ENCODE assay signal across 1 cellular context in genomic region chr6:82348130-82348529, GRCh38.
TF ChIP-seq lines count a peak whose summit lies in the region.

No MANE protein-coding gene starts in this region.

TF ChIP-seq in K562, 482 proteins besides CTCF, POLR2A, EP300 and RAD21:
- TF ChIP-seq CBFA2T3 (IDR thresholded peaks at IDR 0.05) = no peak
- no peak for TF ChIP-seq SLC30A9 (CRISPR knock-in tag; IDR thresholded peaks at IDR 0.05)
- TF ChIP-seq DIDO1 (tag; IDR thresholded peaks at IDR 0.05; ENCODE audit: low read depth) = no peak
- no peak for TF ChIP-seq CSDE1 (IDR thresholded peaks at IDR 0.05)
- TF ChIP-seq KLF13 (tag; IDR thresholded peaks at IDR 0.05; ENCODE audit: borderline replicate concordance, low read depth) = peak; percentile 23; the same call in 1 of the 2 replicates
- no peak for TF ChIP-seq HDAC1 (IDR thresholded peaks at IDR 0.05)
